In the genomic region with DNA sequence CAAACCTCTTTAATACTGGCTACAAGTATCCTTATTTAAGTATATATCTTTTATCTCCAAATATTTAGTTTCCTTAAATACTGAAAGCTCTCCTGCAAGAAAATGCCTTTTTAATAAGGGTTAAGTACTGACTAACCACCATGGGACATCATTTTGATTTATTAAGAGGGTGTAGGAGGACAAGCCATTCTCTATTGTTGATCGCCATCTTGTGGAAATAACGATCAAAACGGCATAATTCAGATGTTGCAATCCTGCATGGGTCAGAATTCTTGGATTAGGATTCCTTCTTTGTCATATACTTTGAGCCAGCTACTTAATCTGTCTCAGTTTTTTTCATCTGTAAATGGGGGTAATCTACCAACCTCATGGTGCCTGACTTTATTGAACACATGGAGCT, we compare ENCODE assay signal across 10 cellular contexts. TPM values are rescaled to one million over a fixed set of nuclear protein-coding genes. Genes with fewer than 3 reads are reported as not detected.
DNase-seq lines count a peak whose midpoint lies in the region; ATAC-seq, FAIRE-seq and TF ChIP-seq lines count a peak whose summit lies in the region.
"Had no signal": no experiment of that assay in that cellular context is flagged by ENCODE, and none has a peak within 500 bp of the region (broad histone marks: within the 10 kb centered on the region; RNA-seq: fewer than 3 reads in every experiment).

No MANE protein-coding gene starts in this region.

- H3K27ac Mint-ChIP-seq in nephron progenitor cell = no peak overlapping the region

- in situ Hi-C loops in GM12878 (cut with MboI) = no loop called here

- no peak overlapping the region for H3K4me2 ChIP-seq in GM12878 (ENCODE audit: control insufficient read depth, insufficient read depth)

- no peak for TF ChIP-seq EP300 in GM12878 (IDR thresholded peaks at IDR 0.05; ENCODE audit: borderline replicate concordance in 1 of 2, control insufficient read depth in 1 of 2, low read depth in 2 of 2, low read length in 2 of 2)

- H3K9ac ChIP-seq in GM12878 (ENCODE audit: control insufficient read depth, insufficient read depth, low read length) = no peak overlapping the region

- intact Hi-C loops in GM12878 (cut with micrococcal nuclease; ENCODE audit: unreplicated experiment) = loop anchor here (2.0 kb wide), 1 partner anchor 48 kb away; no protein-coding TSS in a partner anchor

- H3K27ac ChIP-seq in GM12878 (ENCODE audit: control insufficient read depth, insufficient read depth) = no peak overlapping the region
- H3K27ac ChIP-seq: epithelial cell of prostate had no signal

- no peaks in the 10 kb centered on the region for H3K4me1 ChIP-seq in GM12878 (ENCODE audit: control insufficient read depth, insufficient read depth, low read length)

- no peaks in the 10 kb centered on the region for H3K27me3 Mint-ChIP-seq in nephron progenitor cell (ENCODE audit: low read depth, poor library complexity)

- BruUV-seq in GM12878 (replicated peaks; lab: Mats Ljungman, UMichigan) = no TSS peak

- RAD21 ChIA-PET in GM12878 (lab: Charles Lee; ENCODE audit: unreplicated experiment) = no interaction called here

- H3K9me3 Mint-ChIP-seq in nephron progenitor cell = peaks cover 3% of the 10 kb centered on the region

- FAIRE-seq in GM12878 (lab: Jason Lieb, UNC) = no peak

- H3K4me1 Mint-ChIP-seq in nephron progenitor cell = no peaks in the 10 kb centered on the region

- no peaks in the 10 kb centered on the region for H3K27me3 ChIP-seq in GM12878 (replicated peaks in 1 of 2; ENCODE audit: control insufficient read depth in 2 of 2, insufficient read depth in 2 of 2, low read length in 1 of 2)
- H3K27me3 ChIP-seq in kidney epithelial cell (ENCODE audit: control insufficient read depth, insufficient read depth, low read length) = no peaks in the 10 kb centered on the region

- no peaks in the 10 kb centered on the region for H3K79me2 ChIP-seq in GM12878 (ENCODE audit: control insufficient read depth, insufficient read depth, low read length)

- WGBS in GM12878 (ENCODE audit: insufficient coverage, insufficient replicate concordance, low lambda C conversion rate, missing lambda C conversion rate) = 3% methylated on average over 3 of the region's 3 CpGs

- ATAC-seq in GM12878 (no peak), HG03139 (IDR thresholded peaks at IDR 0.05; ENCODE audit: unreplicated experiment) (no peak)

- SMC1A ChIA-PET in GM12878 (lab: Charles Lee; ENCODE audit: uncharacterized antibody, unreplicated experiment) = interaction anchor here (0.8 kb wide), 1 partner anchor 307 kb away, joined by 3 read pairs; no protein-coding TSS in a partner anchor

- H3K4me3 Mint-ChIP-seq in nephron progenitor cell = no peak overlapping the region

- H3K36me3 ChIP-seq in GM12878 (ENCODE audit: control insufficient read depth in 2 of 2, insufficient read depth in 2 of 2, low read length in 1 of 2) = no peaks in the 10 kb centered on the region
- no peaks in the 10 kb centered on the region for H3K36me3 ChIP-seq in kidney epithelial cell (ENCODE audit: control insufficient read depth, insufficient read depth, low read length)

- no peak overlapping the region for H2AFZ ChIP-seq in GM12878 (ENCODE audit: control insufficient read depth, low read depth, low read length)

- no peaks in the 10 kb centered on the region for H3K36me3 Mint-ChIP-seq in nephron progenitor cell (ENCODE audit: low read depth)

- H3K4me3 ChIP-seq in GM12878 (no peak overlapping the region), kidney epithelial cell (ENCODE audit: low read depth, low read length) (no peak overlapping the region)

- H3K9me3 ChIP-seq in GM12878 (replicated peaks; ENCODE audit: control insufficient read depth, insufficient read depth, low read length) = no peaks in the 10 kb centered on the region

- TF ChIP-seq POLR2A in GM12878 (IDR thresholded peaks at IDR 0.05; ENCODE audit: low read depth, low read length) = no peak

- DNase-seq in Daoy (ENCODE audit: low read depth) (peak; percentile 56), NCI-H1436 (lab: John Stamatoyannopoulos, UW) (peak; percentile 46), GM12878 (ENCODE audit: low read depth, low spot score) (no peak), kidney epithelial cell (ENCODE audit: low read depth) (no peak), nephron progenitor cell (no peak), DMS79 (lab: John Stamatoyannopoulos, UW) (no peak), NCI-H128 (lab: John Stamatoyannopoulos, UW; ENCODE audit: unreplicated experiment) (no peak)

- peak; percentile 29; the same call in 1 of the 2 replicates for TF ChIP-seq RAD21 in GM12878 (IDR thresholded peaks at IDR 0.05; ENCODE audit: insufficient read depth, low read depth, low read length)

- peak in 1 of 3 experiments; percentile 13; a peak in 2 of 6 replicates for TF ChIP-seq CTCF in GM12878 (IDR thresholded peaks at IDR 0.05 in 2 of 3, conservative IDR thresholded peaks at IDR 0.05 in 1 of 3; ENCODE audit: control insufficient read depth in 2 of 3, extremely low read depth in 1 of 3, insufficient read depth in 1 of 3, low read depth in 3 of 3, low read length in 3 of 3)
- peak; percentile 24 for TF ChIP-seq CTCF in kidney epithelial cell (IDR thresholded peaks at IDR 0.05; ENCODE audit: insufficient read depth, low read length, poor library complexity, severe bottlenecking)
- no peak for TF ChIP-seq CTCF in nephron progenitor cell (IDR thresholded peaks at IDR 0.05)

- CTCF ChIA-PET in GM12878 (lab: Yijun Ruan, JAX) = interaction anchor here (0.8 to 1.2 kb wide), 3 partner anchors 16 to 75 kb away, joined by 3 read pairs; no protein-coding TSS in a partner anchor

- POLR2A ChIA-PET in GM12878 (lab: Charles Lee) = no interaction called here

- H4K20me1 ChIP-seq in GM12878 (ENCODE audit: control insufficient read depth, insufficient read depth) = no peaks in the 10 kb centered on the region

TF ChIP-seq in GM12878, 131 proteins besides CTCF, POLR2A, EP300 and RAD21 (continues in another document):
- TF ChIP-seq TBL1XR1 (IDR thresholded peaks at IDR 0.05; ENCODE audit: low read depth, low read length) (no peak), HDGF (IDR thresholded peaks at IDR 0.05) (no peak), IRF4 (IDR thresholded peaks at IDR 0.05; ENCODE audit: low read depth, low read length) (no peak), MTA3 (IDR thresholded peaks at IDR 0.05; ENCODE audit: borderline replicate concordance, low read length) (no peak), BRCA1 (IDR thresholded peaks at IDR 0.05; ENCODE audit: low read depth, low read length) (no peak)
- TF ChIP-seq, protein P1, sequence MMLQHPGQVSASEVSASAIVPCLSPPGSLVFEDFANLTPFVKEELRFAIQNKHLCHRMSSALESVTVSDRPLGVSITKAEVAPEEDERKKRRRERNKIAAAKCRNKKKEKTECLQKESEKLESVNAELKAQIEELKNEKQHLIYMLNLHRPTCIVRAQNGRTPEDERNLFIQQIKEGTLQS (IDR thresholded peaks at IDR 0.05; ENCODE audit: borderline replicate concordance, extremely low read depth, low read depth, low read length) = no peak

RNA-seq across cellular contexts. Expression of a gene that starts 28.7 kb away (rescaled TPM):
- 2.6 TPM in 1 of 2 replicates, not detected in the other for total RNA-seq in Daoy (2014; rRNA removed; shearing (Covaris generic))
- total RNA-seq in GM12878 (2013; cell fraction: nucleolus; rRNA removed) = not detected in 2 replicates
- total RNA-seq in GM12878 (2014; rRNA removed) (not detected in 2 replicates), GM12878 (2014; rRNA removed; fragmentation: Illumina TruSeq; extraction: Trizol) (not detected in 2 replicates), GM12878 (2021) (not detected in 2 replicates), kidney epithelial cell (1.4 and 2.1 TPM in 2 replicates)
- not detected for polyA plus RNA-seq in GM12878 (2011; ENCODE audit: low read depth)
- polyA plus RNA-seq in GM12878 (2011; rRNA removed) (not detected in 2 replicates), GM12878 (2014; fragmentation: Illumina TruSeq; extraction: Trizol) (not detected in 2 replicates), GM12878 (2014; fragmentation: Nextera tagmentation; extraction: Ambion mirVana) (not detected), GM12878 (2014; rRNA removed) (not detected in 2 replicates), GM12878 (2016; fragmentation: Nextera tagmentation; extraction: Ambion mirVana) (not detected)
- not detected in 2 replicates for polyA plus RNA-seq in GM12878 (2011; cell fraction: cytosol; rRNA removed)
- polyA plus RNA-seq in GM12878 (2011; cell fraction: nucleus; rRNA removed) = not detected in 2 replicates
- not detected in 2 replicates for polyA plus RNA-seq in GM12878 (2012)
- polyA minus RNA-seq in GM12878 (2011; rRNA and poly(A)+ RNA removed) = not detected in 2 replicates
- polyA minus RNA-seq in GM12878 (2011; cell fraction: cytosol; rRNA and poly(A)+ RNA removed) = not detected in 2 replicates
- not detected in 2 replicates for polyA minus RNA-seq in GM12878 (2011; cell fraction: nucleus; rRNA and poly(A)+ RNA removed)
- polyA plus RNA-seq: urinary bladder had no signal

RNA-seq across cellular contexts. Expression of a gene that starts 56.5 kb away (rescaled TPM):
- total RNA-seq in Daoy (2014; rRNA removed; shearing (Covaris generic)) = not detected in 2 replicates
- total RNA-seq in GM12878 (2013; cell fraction: nucleolus; rRNA removed) = not detected in 2 replicates
- not detected in 2 replicates for total RNA-seq in GM12878 (2014; rRNA removed)
- total RNA-seq in GM12878 (2014; rRNA removed; fragmentation: Illumina TruSeq; extraction: Trizol) = not detected in 2 replicates
- not detected in 2 replicates for total RNA-seq in GM12878 (2021)
- polyA plus RNA-seq in GM12878 (2011; ENCODE audit: low read depth) = not detected
- polyA plus RNA-seq in GM12878 (2011; rRNA removed) = not detected in 2 replicates
- polyA plus RNA-seq in GM12878 (2011; cell fraction: cytosol; rRNA removed) = not detected in 2 replicates
- polyA plus RNA-seq in GM12878 (2011; cell fraction: nucleus; rRNA removed) = not detected in 2 replicates
- polyA plus RNA-seq in GM12878 (2012) = not detected in 2 replicates
- not detected in 2 replicates for polyA plus RNA-seq in GM12878 (2014; fragmentation: Illumina TruSeq; extraction: Trizol)
- polyA plus RNA-seq in GM12878 (2014; fragmentation: Nextera tagmentation; extraction: Ambion mirVana) = not detected
- not detected in 2 replicates for polyA plus RNA-seq in GM12878 (2014; rRNA removed)
- polyA plus RNA-seq in GM12878 (2016; fragmentation: Nextera tagmentation; extraction: Ambion mirVana) = under 1 TPM in 1 of 2 experiments, not detected in 1; 0.24 TPM
- polyA minus RNA-seq in GM12878 (2011; rRNA and poly(A)+ RNA removed) = not detected in 2 replicates
- polyA minus RNA-seq in GM12878 (2011; cell fraction: cytosol; rRNA and poly(A)+ RNA removed) = not detected in 2 replicates
- polyA minus RNA-seq in GM12878 (2011; cell fraction: nucleus; rRNA and poly(A)+ RNA removed) = not detected in 2 replicates
- total RNA-seq in kidney epithelial cell = not detected in 2 replicates
- total RNA-seq: urinary bladder had no signal
- polyA plus RNA-seq: urinary bladder had no signal

Comparison
In these comparisons a context has a peak if more than half of its experiments do, and no peak if none do; other contexts are left out.
1. DNase-seq: peak in Daoy (single experiment) and NCI-H1436 (single experiment); none in GM12878 (single experiment), kidney epithelial cell (single experiment), nephron progenitor cell (single experiment), DMS79 (single experiment) and NCI-H128 (single experiment).